ENCODE assay signal across 14 cellular contexts in the genomic region with DNA sequence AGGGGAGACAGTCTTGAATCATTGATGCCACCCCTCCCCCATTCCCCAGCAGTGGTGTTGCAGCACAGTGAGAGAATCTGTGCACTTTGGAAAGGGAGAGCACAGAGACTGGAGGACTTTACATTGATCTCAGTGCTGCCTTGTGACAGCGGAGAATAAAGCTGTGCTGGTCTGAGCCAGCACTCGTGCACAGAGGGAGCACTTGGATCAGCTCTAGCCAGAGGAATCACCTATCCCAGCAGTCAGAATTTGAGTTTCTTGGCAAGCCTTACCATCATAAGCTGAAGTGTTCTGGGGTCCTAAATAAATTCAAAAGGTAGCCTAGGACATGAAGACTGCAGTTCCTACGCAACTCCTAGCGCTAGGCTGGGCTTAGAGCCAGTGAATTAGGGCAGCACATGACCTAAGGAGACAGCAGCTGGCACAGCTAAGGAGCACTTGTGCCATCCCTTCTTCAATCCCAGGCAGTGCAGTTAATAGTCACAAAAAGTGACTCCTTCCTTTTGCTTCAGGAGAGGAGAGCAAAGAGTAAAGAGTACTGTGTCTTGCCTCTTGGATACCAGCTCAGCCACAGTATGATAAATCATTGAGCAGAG.
DNase-seq lines count a peak whose midpoint lies in the region; ATAC-seq and TF ChIP-seq lines count a peak whose summit lies in the region.
"Had no signal": no experiment of that assay in that cellular context is flagged by ENCODE, and none has a peak within 500 bp of the region (broad histone marks: within the 10 kb centered on the region; RNA-seq: fewer than 3 reads in every experiment).

No MANE protein-coding gene starts in this region.

- H3K4me1 ChIP-seq in left ventricle myocardium inferior (no peaks in the 10 kb centered on the region), rectal smooth muscle tissue (ENCODE audit: control insufficient read depth, insufficient read depth, low read length) (no peaks in the 10 kb centered on the region)

- H3K27me3 Mint-ChIP-seq in activated CD8-positive, alpha-beta T cell treated with anti-CD3 and anti-CD28 coated beads for 36 hours = no peaks in the 10 kb centered on the region
- H3K27me3 Mint-ChIP-seq: type B pancreatic cell had no signal

- H3K27ac ChIP-seq in left ventricle myocardium inferior (replicated peaks) = no peak overlapping the region
- peak overlapping the region; percentile 7 for H3K27ac ChIP-seq in rectal smooth muscle tissue (ENCODE audit: low read depth, low read length)

- intact Hi-C loops in left ventricle myocardium inferior (cut with micrococcal nuclease) = no loop called here
- intact Hi-C loops in activated CD8-positive, alpha-beta T cell treated with anti-CD3 and anti-CD28 coated beads for 36 hours (cut with micrococcal nuclease) = no loop called here

- CTCF ChIA-PET in activated CD8-positive, alpha-beta T cell treated with anti-CD3 and anti-CD28 coated beads for 36 hours (lab: Charles Lee) = interaction anchor here (0.6 kb wide), 1 partner anchor 32 kb away, joined by 3 read pairs; no protein-coding TSS in a partner anchor

- H3K9me3 Mint-ChIP-seq in activated CD8-positive, alpha-beta T cell treated with anti-CD3 and anti-CD28 coated beads for 36 hours = peaks cover 11% of the 10 kb centered on the region

- no peak for ATAC-seq in activated CD8-positive, alpha-beta T cell treated with anti-CD3 and anti-CD28 coated beads for 36 hours
- ATAC-seq: activated CD4-positive, alpha-beta T cell treated with anti-CD3 and anti-CD28 coated beads for 36 hours had no signal

- POLR2A ChIA-PET in activated CD8-positive, alpha-beta T cell treated with anti-CD3 and anti-CD28 coated beads for 36 hours (lab: Charles Lee) = no interaction called here

- H3K4me3 ChIP-seq in LNCaP clone FGC (ENCODE audit: low read depth, low read length) (no peak overlapping the region), left ventricle myocardium inferior (no peak overlapping the region), rectal smooth muscle tissue (ENCODE audit: low read length) (no peak overlapping the region)

- H3K27me3 ChIP-seq in left ventricle myocardium inferior (ENCODE audit: low read depth) (no peaks in the 10 kb centered on the region), rectal smooth muscle tissue (ENCODE audit: control insufficient read depth, insufficient read depth, low read length) (no peaks in the 10 kb centered on the region)

- no peak overlapping the region for H3K9ac ChIP-seq in rectal smooth muscle tissue (ENCODE audit: low read length)

- H3K36me3 ChIP-seq in left ventricle myocardium inferior (no peaks in the 10 kb centered on the region), rectal smooth muscle tissue (ENCODE audit: control insufficient read depth, insufficient read depth, low read length) (no peaks in the 10 kb centered on the region)

- H3K4me1 Mint-ChIP-seq in activated CD8-positive, alpha-beta T cell treated with anti-CD3 and anti-CD28 coated beads for 36 hours (ENCODE audit: low read depth) = no peaks in the 10 kb centered on the region
- H3K4me1 Mint-ChIP-seq: activated CD4-positive, alpha-beta T cell treated with anti-CD3 and anti-CD28 coated beads for 36 hours; activated naive CD4-positive, alpha-beta T cell treated with anti-CD3 and anti-CD28 coated beads, Interleukin-2, amount 50 U/mL, for 24 hours; CD14-positive monocyte had no signal

- no peak overlapping the region for H3K4me3 Mint-ChIP-seq in activated CD8-positive, alpha-beta T cell treated with anti-CD3 and anti-CD28 coated beads for 36 hours
- H3K4me3 Mint-ChIP-seq: activated CD4-positive, alpha-beta T cell treated with anti-CD3 and anti-CD28 coated beads for 36 hours; activated naive CD4-positive, alpha-beta T cell treated with anti-CD3 and anti-CD28 coated beads, Interleukin-2, amount 50 U/mL, for 24 hours; CD14-positive monocyte; type B pancreatic cell had no signal

- H3K9me3 ChIP-seq in left ventricle myocardium inferior (replicated peaks) = peaks cover 32% of the 10 kb centered on the region

- TF ChIP-seq CTCF in LNCaP clone FGC (IDR thresholded peaks at IDR 0.05; ENCODE audit: control insufficient read depth, extremely low read depth, insufficient read depth) = no peak
- TF ChIP-seq CTCF in left ventricle myocardium inferior (IDR thresholded peaks at IDR 0.05; ENCODE audit: borderline replicate concordance) = no peak
- no peak for TF ChIP-seq CTCF in activated CD8-positive, alpha-beta T cell treated with anti-CD3 and anti-CD28 coated beads for 36 hours (IDR thresholded peaks at IDR 0.05)

- peak; percentile 8 for DNase-seq in LNCaP clone FGC (ENCODE audit: low read depth)
- peak; percentile 49 for DNase-seq in NCI-H2171 treated with DMSO at 0.1 percent for 48 hours (lab: John Stamatoyannopoulos, UW)
- peak; percentile 19 for DNase-seq in left ventricle myocardium inferior
- no peak for DNase-seq in activated CD4-positive, alpha-beta T cell treated with anti-CD3 and anti-CD28 coated beads, Interleukin-2, amount 50 U/mL, for 4 hours
- no peak for DNase-seq in activated CD8-positive, alpha-beta T cell treated with anti-CD3 and anti-CD28 coated beads for 36 hours
- DNase-seq in NCI-H2227 treated with DMSO at 0.1 percent for 48 hours (lab: John Stamatoyannopoulos, UW) = no peak
- DNase-seq: activated CD4-positive, alpha-beta T cell treated with anti-CD3 and anti-CD28 coated beads for 36 hours; activated T-cell treated with anti-CD3 and anti-CD28 coated beads for 4 hours; effector CD4-positive, alpha-beta T cell; NCI-H526 had no signal

- H3K27ac Mint-ChIP-seq in activated CD8-positive, alpha-beta T cell treated with anti-CD3 and anti-CD28 coated beads for 36 hours = no peak overlapping the region
- H3K27ac Mint-ChIP-seq: activated CD4-positive, alpha-beta T cell treated with anti-CD3 and anti-CD28 coated beads for 36 hours; activated naive CD4-positive, alpha-beta T cell treated with anti-CD3 and anti-CD28 coated beads, Interleukin-2, amount 50 U/mL, for 24 hours; CD14-positive monocyte; type B pancreatic cell had no signal

- no peaks in the 10 kb centered on the region for H3K36me3 Mint-ChIP-seq in activated CD8-positive, alpha-beta T cell treated with anti-CD3 and anti-CD28 coated beads for 36 hours (ENCODE audit: low read depth)
- H3K36me3 Mint-ChIP-seq: CD14-positive monocyte had no signal

Comparison
In these comparisons a context has a peak if more than half of its experiments do, and no peak if none do; other contexts are left out.
1. DNase-seq: peak in LNCaP clone FGC (single experiment), NCI-H2171 treated with DMSO at 0.1 percent for 48 hours (single experiment) and left ventricle myocardium inferior (single experiment); none in activated CD4-positive, alpha-beta T cell treated with anti-CD3 and anti-CD28 coated beads, Interleukin-2, amount 50 U/mL, for 4 hours (0 of 2), activated CD8-positive, alpha-beta T cell treated with anti-CD3 and anti-CD28 coated beads for 36 hours (single experiment) and NCI-H2227 treated with DMSO at 0.1 percent for 48 hours (single experiment).